8 cellular contexts compared by ENCODE assay signal in genomic region chr4:87005690-87006461, GRCh38.
DNase-seq lines count a peak whose midpoint lies in the region; ATAC-seq lines count a peak whose summit lies in the region.

No MANE protein-coding gene starts in this region.

- peak overlapping the region; percentile 96 for H3K9ac ChIP-seq in BLaER1

- H3K36me3 ChIP-seq in BLaER1: peaks cover 15% of the 10 kb centered on the region

- no peaks in the 10 kb centered on the region for H3K9me3 ChIP-seq in BLaER1

- H3K4me1 ChIP-seq in BLaER1: peaks cover 70% of the 10 kb centered on the region

- peak overlapping the region; percentile 93 for H3K4me2 ChIP-seq in BLaER1

- peak; percentile 20 for ATAC-seq in GM19351 (IDR thresholded peaks at IDR 0.05; ENCODE audit: unreplicated experiment)

- peaks cover 44% of the 10 kb centered on the region for H4K20me1 ChIP-seq in BLaER1

- H3K4me3 ChIP-seq in BLaER1: peak overlapping the region; percentile 90

- DNase-seq in MV-4-11 (lab: John Stamatoyannopoulos, UW) (peak; percentile 55), globus pallidus (ENCODE audit: low spot score) (peak; percentile 33), putamen (ENCODE audit: low spot score) (peak; percentile 45), iPS-NIHi7 (ENCODE audit: extremely low spot score) (no peak), COR-L47 (lab: John Stamatoyannopoulos, UW) (no peak)
- peak; percentile 32 for DNase-seq in activated T-cell treated with anti-CD3 and anti-CD28 coated beads, Interleukin-2, amount 50 U/mL, for 1 hour

- H3K27me3 ChIP-seq in BLaER1: no peaks in the 10 kb centered on the region

- peak overlapping the region; percentile 95 for H3K27ac ChIP-seq in BLaER1

Comparison
In these comparisons a context has a peak if more than half of its experiments do, and no peak if none do; other contexts are left out.
1. DNase-seq: peak in MV-4-11 (single experiment), activated T-cell treated with anti-CD3 and anti-CD28 coated beads, Interleukin-2, amount 50 U/mL, for 1 hour (single experiment), globus pallidus (single experiment) and putamen (single experiment); none in iPS-NIHi7 (single experiment) and COR-L47 (single experiment).